31 cellular contexts compared by ENCODE assay signal in the genomic region with DNA sequence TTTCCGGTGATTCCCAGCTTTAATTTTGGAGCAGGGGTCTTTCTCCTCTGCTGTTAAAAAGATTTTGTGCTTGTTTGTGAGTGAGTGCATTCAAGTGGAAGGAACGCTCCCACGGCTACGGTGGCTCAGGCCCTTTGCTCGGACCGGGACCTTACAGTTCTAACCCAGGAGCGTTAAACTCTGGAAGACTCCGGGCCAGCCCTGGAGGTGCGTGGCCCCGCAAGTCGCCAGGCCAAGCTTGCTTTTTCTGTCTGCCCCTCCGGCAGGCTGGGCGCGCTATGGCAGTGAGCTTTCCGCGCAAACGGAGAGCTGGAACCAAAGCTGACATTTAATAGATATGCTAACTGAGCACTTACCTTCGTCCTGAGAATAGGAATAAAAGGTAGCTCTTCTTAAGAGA. TPM values are rescaled to one million over a fixed set of nuclear protein-coding genes. Genes with fewer than 3 reads are reported as not detected.
DNase-seq lines count a peak whose midpoint lies in the region; ATAC-seq and TF ChIP-seq lines count a peak whose summit lies in the region.
"Had no signal": no experiment of that assay in that cellular context is flagged by ENCODE, and none has a peak within 500 bp of the region (broad histone marks: within the 10 kb centered on the region; RNA-seq: fewer than 3 reads in every experiment).

No MANE protein-coding gene starts in this region.

- H3K79me2 ChIP-seq in H9 (ENCODE audit: insufficient read depth, low read length) (no peaks in the 10 kb centered on the region), GM23248 (ENCODE audit: insufficient read depth) (no peaks in the 10 kb centered on the region)

- no peak overlapping the region for H2BK12ac ChIP-seq in H9 (ENCODE audit: insufficient read length, low read depth, low read length)

- H3K4me1 Mint-ChIP-seq in H9: peaks cover 61 to 66% of the 10 kb centered on the region in 2 experiments
- H3K4me1 Mint-ChIP-seq in endodermal cell: peaks cover 52% of the 10 kb centered on the region
- peaks cover 5 to 10% of the 10 kb centered on the region in 2 donors for H3K4me1 Mint-ChIP-seq in stimulated activated naive B cell treated with anti-CD40 and anti-IgM and Interleukin-4, amounts not matched to agents 10 μg/mL and 1 μg/mL and 100 μg/mL, for 72 hours
- H3K4me1 Mint-ChIP-seq: activated naive CD4-positive, alpha-beta T cell treated with anti-CD3 and anti-CD28 coated beads, Interleukin-2, amount 50 U/mL, for 24 hours; CD8-positive, alpha-beta memory T cell had no signal

- TF ChIP-seq CTCF in H9 (conservative IDR thresholded peaks at IDR 0.05): no peak
- TF ChIP-seq CTCF in endodermal cell (conservative IDR thresholded peaks at IDR 0.05): no peak
- no peak for TF ChIP-seq CTCF in foreskin fibroblast (IDR thresholded peaks at IDR 0.05; ENCODE audit: low read depth, low read length)

- H2BK120ac ChIP-seq in H9 (ENCODE audit: low read depth, low read length, poor library complexity, severe bottlenecking): no peak overlapping the region

- peak overlapping the region; percentile 79 for H3K4me3 ChIP-seq in endodermal cell (ENCODE audit: low read length)
- no peak overlapping the region for H3K4me3 ChIP-seq in GM23248
- no peak overlapping the region for H3K4me3 ChIP-seq in foreskin fibroblast (ENCODE audit: low read depth in 1 of 2, low read length in 2 of 2)
- H3K4me3 ChIP-seq: A549, K562, lower lobe of right lung, MG63, thoracic aorta, vagina had no signal

- ATAC-seq in HG03342 (IDR thresholded peaks at IDR 0.05; ENCODE audit: unreplicated experiment): no peak
- no peak for ATAC-seq in stimulated activated naive B cell treated with anti-CD40 and anti-IgM and Interleukin-4, amounts not matched to agents 10 μg/mL and 1 μg/mL and 100 μg/mL, for 72 hours (replicated peaks)
- ATAC-seq: A549; foreskin keratinocyte; K562; lower lobe of right lung; stimulated activated naive CD8-positive, alpha-beta T cell treated with anti-CD3 and anti-CD28 coated beads, Interleukin-15, Interleukin-2, amounts not matched to agents 100 U/mL and 50 U/mL, for 24 hours had no signal

- no peak overlapping the region for H3K9ac ChIP-seq in H9 (ENCODE audit: extremely low read depth, insufficient read length, low read length)
- H3K9ac ChIP-seq in endodermal cell (ENCODE audit: extremely low read depth, low read length, poor library complexity, severe bottlenecking): no peak overlapping the region
- no peak overlapping the region for H3K9ac ChIP-seq in GM23248

- no peaks in the 10 kb centered on the region for H3K9me2 ChIP-seq in GM23248 (ENCODE audit: insufficient read depth)

- H4K8ac ChIP-seq in H9 (replicated peaks; ENCODE audit: insufficient read length, low read depth, low read length): no peak overlapping the region

- peak; percentile 66 for DNase-seq in H9
- DNase-seq in endodermal cell: peak; percentile 74
- DNase-seq in iris pigment epithelial cell (ENCODE audit: low read depth): peak; percentile 42
- peak; percentile 66 for DNase-seq in retina
- no peak for DNase-seq in stimulated activated naive B cell treated with anti-CD40 and anti-IgM and Interleukin-4, amounts not matched to agents 10 μg/mL and 1 μg/mL and 100 μg/mL, for 72 hours
- no peak for DNase-seq in GM23248
- DNase-seq in foreskin fibroblast: no peak
- DNase-seq: activated CD4-positive, alpha-beta T cell treated with anti-CD3 and anti-CD28 coated beads, Interleukin-2, amount 50 U/mL, for 48 hours; activated CD8-positive, alpha-beta memory T cell treated with anti-CD3 and anti-CD28 coated beads, Interleukin-2, amount 50 U/mL, for 4 hours; anterior cingulate cortex; CD8-positive, alpha-beta memory T cell; effector CD8-positive, alpha-beta T cell; foreskin keratinocyte; GOT3; hypothalamus; lower lobe of right lung; MG63; NCI-H1105 treated with DMSO at 0.1 percent for 48 hours; NCI-H2029 treated with DMSO at 0.1 percent for 48 hours; NCI-H2227 treated with DMSO at 0.1 percent for 48 hours; NCI-H69; stimulated activated naive CD8-positive, alpha-beta T cell treated with anti-CD3 and anti-CD28 coated beads, Interleukin-15, Interleukin-2, amounts not matched to agents 100 U/mL and 50 U/mL, for 24 hours; SW 1271 had no signal

- peaks cover 45% of the 10 kb centered on the region for H3K27me3 ChIP-seq in H9 (ENCODE audit: insufficient read depth, low read length)
- peaks cover 87% of the 10 kb centered on the region for H3K27me3 ChIP-seq in endodermal cell (ENCODE audit: control insufficient read depth, insufficient read depth, low read length, poor library complexity, severe bottlenecking)
- H3K27me3 ChIP-seq in GM23248 (replicated peaks; ENCODE audit: insufficient read depth): no peaks in the 10 kb centered on the region
- H3K27me3 ChIP-seq: foreskin keratinocyte, MG63, vagina had no signal

- H3K4ac ChIP-seq in H9 (ENCODE audit: low read depth, low read length): no peak overlapping the region

- no peak overlapping the region for H3K56ac ChIP-seq in H9 (ENCODE audit: insufficient read length, low read depth, low read length)

- H3K23ac ChIP-seq in H9 (ENCODE audit: insufficient read length, low read depth, low read length): no peak overlapping the region

- H4K20me1 ChIP-seq in H9 (ENCODE audit: control insufficient read depth, insufficient read depth, insufficient read length) (no peaks in the 10 kb centered on the region), GM23248 (ENCODE audit: insufficient read depth) (no peaks in the 10 kb centered on the region)

- in situ Hi-C loops in GM23248 (cut with MboI): no loop called here

- H4K5ac ChIP-seq in H9 (ENCODE audit: insufficient read length, low read depth, low read length): no peak overlapping the region

- no peak overlapping the region for H3K18ac ChIP-seq in H9 (ENCODE audit: insufficient read length, low read depth, low read length)

- peaks cover 95% of the 10 kb centered on the region for H3K27me3 Mint-ChIP-seq in H9 (ENCODE audit: low read depth)
- peaks cover 86% of the 10 kb centered on the region for H3K27me3 Mint-ChIP-seq in endodermal cell (ENCODE audit: insufficient read depth)
- H3K27me3 Mint-ChIP-seq in stimulated activated naive B cell treated with anti-CD40 and anti-IgM and Interleukin-4, amounts not matched to agents 10 μg/mL and 1 μg/mL and 100 μg/mL, for 72 hours: peaks cover 61 to 79% of the 10 kb centered on the region in 2 donors

- H3K4me1 ChIP-seq in H9 (ENCODE audit: insufficient read depth, low read length) (peaks cover 12% of the 10 kb centered on the region), endodermal cell (ENCODE audit: control insufficient read depth, insufficient read depth, low read length) (peaks cover 4% of the 10 kb centered on the region), GM23248 (ENCODE audit: insufficient read depth) (0 out of 2 replicates have a peak, but pooled peaks cover under 1% of the 10 kb centered on the region)
- H3K4me1 ChIP-seq: A549, foreskin keratinocyte had no signal

- no peaks in the 10 kb centered on the region for H3K79me1 ChIP-seq in H9 (ENCODE audit: insufficient read depth, low read depth, low read length, poor library complexity, severe bottlenecking)

- H3K4me2 ChIP-seq in H9 (ENCODE audit: insufficient read depth, insufficient read length, low read length): peak overlapping the region; percentile 70
- H3K4me2 ChIP-seq in GM23248 (ENCODE audit: unreplicated experiment): no peak overlapping the region
- H3K4me2 ChIP-seq: A549 had no signal

- H2BK20ac ChIP-seq in H9 (ENCODE audit: low read depth, low read length, poor library complexity, severe bottlenecking): no peak overlapping the region

- H3K36me3 Mint-ChIP-seq in H9 (ENCODE audit: insufficient read depth in 1 of 3, low read depth in 3 of 3) (no peaks in the 10 kb centered on the region), endodermal cell (ENCODE audit: low read depth) (no peaks in the 10 kb centered on the region)
- peaks cover 4 to 6% of the 10 kb centered on the region in 2 donors for H3K36me3 Mint-ChIP-seq in stimulated activated naive B cell treated with anti-CD40 and anti-IgM and Interleukin-4, amounts not matched to agents 10 μg/mL and 1 μg/mL and 100 μg/mL, for 72 hours
- H3K36me3 Mint-ChIP-seq: CD8-positive, alpha-beta memory T cell had no signal

- H3T11ph ChIP-seq in H9 (ENCODE audit: low read length): no peak overlapping the region

- H3K14ac ChIP-seq in H9 (ENCODE audit: insufficient read depth, low read length): no peak overlapping the region

- H2AFZ ChIP-seq in H9 (ENCODE audit: low read length): no peak overlapping the region
- H2AFZ ChIP-seq in GM23248: no peak overlapping the region

- H2BK5ac ChIP-seq in H9 (ENCODE audit: insufficient read length, low read length): no peak overlapping the region

- no peaks in the 10 kb centered on the region for H3K36me3 ChIP-seq in endodermal cell (ENCODE audit: control insufficient read depth, insufficient read depth, low read length)
- no peaks in the 10 kb centered on the region for H3K36me3 ChIP-seq in GM23248 (ENCODE audit: low read depth)
- H3K36me3 ChIP-seq: lower lobe of right lung, MG63, thoracic aorta, vagina had no signal

- no peak overlapping the region for H2BK15ac ChIP-seq in H9 (ENCODE audit: low read depth, low read length)

- H3F3A ChIP-seq in GM23248 (ENCODE audit: insufficient read depth): no peaks in the 10 kb centered on the region

- peaks cover 19% of the 10 kb centered on the region for H3K23me2 ChIP-seq in H9 (ENCODE audit: insufficient read length, low read depth, low read length, poor library complexity, severe bottlenecking)

- WGBS in H9 (ENCODE audit: extremely low coverage, insufficient read length, low lambda C conversion rate): no CpG with 5 or more reads among the region's 18 CpGs
- WGBS in endodermal cell (ENCODE audit: insufficient coverage in 1 of 2, insufficient read length in 1 of 2), 2 experiments: 3% methylated on average over 13 to 18 of the region's 18 CpGs
- 84 to 85% methylated on average over 18 of the region's 18 CpGs for WGBS in GM23248 (ENCODE audit: low coverage in 1 of 2, low lambda C conversion rate in 2 of 2, missing lambda C conversion rate in 2 of 2), 2 experiments

- H3K27ac ChIP-seq in H9 (ENCODE audit: insufficient read length, low read depth, low read length) (no peak overlapping the region), endodermal cell (ENCODE audit: low read depth, low read length) (no peak overlapping the region), GM23248 (no peak overlapping the region)
- H3K27ac ChIP-seq: A549, foreskin keratinocyte, lower lobe of right lung, thoracic aorta, vagina had no signal

- no peaks in the 10 kb centered on the region for H3K9me3 ChIP-seq in H9 (ENCODE audit: control insufficient read depth, low read depth, low read length)
- H3K9me3 ChIP-seq in endodermal cell (ENCODE audit: control insufficient read depth, low read length): no peaks in the 10 kb centered on the region
- H3K9me3 ChIP-seq in GM23248 (ENCODE audit: low read depth): no peaks in the 10 kb centered on the region
- H3K9me3 ChIP-seq: A549, lower lobe of right lung, MG63, thoracic aorta, vagina had no signal

- peak overlapping the region; percentile 17 to 70; a peak in 4 of 5 replicates for H3K4me3 Mint-ChIP-seq in H9
- H3K4me3 Mint-ChIP-seq in endodermal cell: peak overlapping the region; percentile 52
- H3K4me3 Mint-ChIP-seq in stimulated activated naive B cell treated with anti-CD40 and anti-IgM and Interleukin-4, amounts not matched to agents 10 μg/mL and 1 μg/mL and 100 μg/mL, for 72 hours: no peak overlapping the region
- H3K4me3 Mint-ChIP-seq: activated naive CD4-positive, alpha-beta T cell treated with anti-CD3 and anti-CD28 coated beads, Interleukin-2, amount 50 U/mL, for 24 hours; activated T-helper 1 cell treated with anti-CD3 and anti-CD28 coated beads, Interleukin-12 subunit alpha, Interleukin-12 subunit beta, Interleukin-2, Interleukin-4 antibody, amounts not matched to agents 30 ng/mL and 10 ng/mL and 1 ng/mL, durations not matched to agents 14 hours and 24 hours and 36 hours; CD8-positive, alpha-beta memory T cell had no signal

- no peaks in the 10 kb centered on the region; a peak in 2 of 5 replicates for H3K9me3 Mint-ChIP-seq in H9
- H3K9me3 Mint-ChIP-seq in endodermal cell: no peaks in the 10 kb centered on the region
- peaks cover 4 to 6% of the 10 kb centered on the region in 2 donors for H3K9me3 Mint-ChIP-seq in stimulated activated naive B cell treated with anti-CD40 and anti-IgM and Interleukin-4, amounts not matched to agents 10 μg/mL and 1 μg/mL and 100 μg/mL, for 72 hours

- H4K91ac ChIP-seq in H9 (ENCODE audit: insufficient read length, low read depth, low read length): no peak overlapping the region

- H2AK5ac ChIP-seq in H9 (ENCODE audit: insufficient read length, low read length): no peak overlapping the region

- H3K27ac Mint-ChIP-seq in H9 (no peak overlapping the region), endodermal cell (no peak overlapping the region)
- H3K27ac Mint-ChIP-seq in stimulated activated naive B cell treated with anti-CD40 and anti-IgM and Interleukin-4, amounts not matched to agents 10 μg/mL and 1 μg/mL and 100 μg/mL, for 72 hours: no peak overlapping the region
- H3K27ac Mint-ChIP-seq: activated naive CD4-positive, alpha-beta T cell treated with anti-CD3 and anti-CD28 coated beads, Interleukin-2, amount 50 U/mL, for 24 hours; activated T-helper 1 cell treated with anti-CD3 and anti-CD28 coated beads, Interleukin-12 subunit alpha, Interleukin-12 subunit beta, Interleukin-2, Interleukin-4 antibody, amounts not matched to agents 30 ng/mL and 10 ng/mL and 1 ng/mL, durations not matched to agents 14 hours and 24 hours and 36 hours; CD8-positive, alpha-beta memory T cell had no signal

RNA-seq across cellular contexts. Expression of gene PITX2, which starts 18.3 kb away (rescaled TPM):
- total RNA-seq in H9 (2021) (7.5 and 8.5 TPM in 2 replicates), endodermal cell (10 to 100 TPM; 28.8 to 32.7 TPM)
- 27.2 TPM for polyA plus RNA-seq in endodermal cell (2013, experiment 1 of 2)
- polyA plus RNA-seq in endodermal cell (2013, experiment 2 of 2): 34.7 TPM
- total RNA-seq in GM23248 (2014; rRNA removed; shearing (Covaris generic)): 4.3 and 5.8 TPM in 2 replicates
- 5.6 and 5.8 TPM in 2 replicates for polyA plus RNA-seq in GM23248 (2016; fragmentation: Nextera tagmentation; extraction: Ambion mirVana)
- total RNA-seq: activated T-helper 1 cell treated with anti-CD3 and anti-CD28 coated beads, Interleukin-12 subunit alpha, Interleukin-12 subunit beta, Interleukin-2, Interleukin-4 antibody, amounts not matched to agents 30 ng/mL and 10 ng/mL and 1 ng/mL, durations not matched to agents 14 hours and 24 hours and 36 hours; CD8-positive, alpha-beta memory T cell; G401; K562; lower lobe of right lung; thoracic aorta had no signal
- polyA plus RNA-seq: CD8-positive, alpha-beta memory T cell had no signal

Comparison
In these comparisons a context has a peak if more than half of its experiments do, and no peak if none do; other contexts are left out.
1. DNase-seq: peak in H9 (single experiment), endodermal cell (single experiment), iris pigment epithelial cell (single experiment) and retina (single experiment); none in stimulated activated naive B cell treated with anti-CD40 and anti-IgM and Interleukin-4, amounts not matched to agents 10 μg/mL and 1 μg/mL and 100 μg/mL, for 72 hours (single experiment), GM23248 (single experiment) and foreskin fibroblast (0 of 2).
2. H3K4me3 Mint-ChIP-seq: peak in H9 (2 of 2) and endodermal cell (single experiment); none in stimulated activated naive B cell treated with anti-CD40 and anti-IgM and Interleukin-4, amounts not matched to agents 10 μg/mL and 1 μg/mL and 100 μg/mL, for 72 hours (0 of 2).